In the genomic region with DNA sequence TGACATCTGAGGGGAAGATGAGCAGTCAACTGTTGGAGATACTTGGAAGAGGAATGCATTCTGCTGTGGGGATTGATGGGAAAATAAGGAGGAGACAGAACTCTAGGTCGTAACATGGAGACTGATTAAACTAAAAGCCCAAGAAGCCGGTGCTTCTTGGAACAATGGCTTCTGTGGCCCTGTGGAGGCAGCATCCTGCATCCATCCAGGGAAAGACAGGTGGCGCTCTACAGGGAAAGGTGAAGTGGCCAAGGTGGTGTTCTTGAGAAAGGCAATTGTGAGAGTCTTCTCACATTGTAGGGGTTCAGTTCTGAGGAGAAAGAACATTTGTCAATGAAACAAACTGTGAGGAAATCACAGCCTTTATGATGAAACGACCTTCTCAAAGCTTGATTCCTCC, we compare ENCODE assay signal across 16 cellular contexts. TPM values are rescaled to one million over a fixed set of nuclear protein-coding genes. Genes with fewer than 3 reads are reported as not detected.
DNase-seq lines count a peak whose midpoint lies in the region; ATAC-seq and TF ChIP-seq lines count a peak whose summit lies in the region.
"Had no signal": no experiment of that assay in that cellular context is flagged by ENCODE, and none has a peak within 500 bp of the region (broad histone marks: within the 10 kb centered on the region; RNA-seq: fewer than 3 reads in every experiment).

No MANE protein-coding gene starts in this region.

- H2AFZ ChIP-seq in DND-41 (ENCODE audit: low read depth, low read length) (no peak overlapping the region), GM23338 (peak overlapping the region; percentile 70; the same call in 1 of the 2 replicates), SK-N-SH (ENCODE audit: low read depth) (peak overlapping the region; percentile 29; the same call in 1 of the 2 replicates)

- no peak for DNase-seq in DND-41
- peak; percentile 84 for DNase-seq in GM23338 (ENCODE audit: low spot score)
- DNase-seq in SK-N-SH: no peak
- peak; percentile 47 for DNase-seq in iPS-NIHi11 (ENCODE audit: low spot score)
- DNase-seq in NCI-H187 treated with DMSO at 0.1 percent for 48 hours (lab: John Stamatoyannopoulos, UW): no peak
- no peak for DNase-seq in breast epithelium (ENCODE audit: low spot score in 2 of 2)
- DNase-seq: activated CD8-positive, alpha-beta memory T cell treated with anti-CD3 and anti-CD28 coated beads, Interleukin-2, amount 10 ng/mL, durations not matched to agents 7 days and 5 days; activated gamma-delta T cell treated with Interleukin-2 at 50 U/mL for 16 hours; dermis blood vessel endothelial cell; lower lobe of right lung; MV-4-11; natural killer cell had no signal

- H3K4me1 ChIP-seq in DND-41 (ENCODE audit: insufficient read depth, low read length) (no peaks in the 10 kb centered on the region), GM23338 (ENCODE audit: insufficient read depth) (no peaks in the 10 kb centered on the region), SK-N-SH (ENCODE audit: control insufficient read depth in 1 of 2, insufficient read depth in 2 of 2, low read depth in 1 of 2, low read length in 1 of 2) (no peaks in the 10 kb centered on the region), breast epithelium (no peaks in the 10 kb centered on the region)
- H3K4me1 ChIP-seq: lower lobe of right lung had no signal

- H3K4me3 Mint-ChIP-seq in GM23338: no peak overlapping the region
- H3K4me3 Mint-ChIP-seq: activated CD8-positive, alpha-beta memory T cell treated with anti-CD3 and anti-CD28 coated beads, Interleukin-2, amount 10 ng/mL, durations not matched to agents 7 days and 5 days; natural killer cell had no signal

- POLR2A ChIA-PET in SK-N-SH (lab: Yijun Ruan, JAX): no interaction called here

- TF ChIP-seq POLR2A in breast epithelium (IDR thresholded peaks at IDR 0.05): no peak

- no peak for ATAC-seq in DND-41 (ENCODE audit: insufficient read depth, low read depth)
- peak; percentile 88 for ATAC-seq in GM23338
- no peak for ATAC-seq in HG02973 (IDR thresholded peaks at IDR 0.05; ENCODE audit: unreplicated experiment)
- ATAC-seq in GM18511 (IDR thresholded peaks at IDR 0.05; ENCODE audit: unreplicated experiment): no peak
- ATAC-seq: activated CD8-positive, alpha-beta memory T cell treated with anti-CD3 and anti-CD28 coated beads, Interleukin-2, amount 10 ng/mL, durations not matched to agents 7 days and 5 days; lower lobe of right lung; natural killer cell had no signal

- H3K9me2 ChIP-seq in GM23338 (ENCODE audit: insufficient read depth): peaks cover 5% of the 10 kb centered on the region
- H3K9me2 ChIP-seq in SK-N-SH: no peaks in the 10 kb centered on the region

- H3K9ac ChIP-seq in DND-41 (ENCODE audit: low read depth, low read length) (no peak overlapping the region), SK-N-SH (no peak overlapping the region)
- H3K9ac ChIP-seq: BLaER1 had no signal

- no peaks in the 10 kb centered on the region for H4K20me1 ChIP-seq in DND-41 (ENCODE audit: insufficient read depth, low read length)
- H4K20me1 ChIP-seq in GM23338 (replicated peaks; ENCODE audit: insufficient read depth): no peaks in the 10 kb centered on the region
- no peaks in the 10 kb centered on the region for H4K20me1 ChIP-seq in SK-N-SH (ENCODE audit: insufficient read depth)
- H4K20me1 ChIP-seq: BLaER1 had no signal

- H3K4me1 Mint-ChIP-seq in GM23338: peaks cover 3% of the 10 kb centered on the region; the same call in 1 of the 3 replicates
- H3K4me1 Mint-ChIP-seq: activated CD8-positive, alpha-beta memory T cell treated with anti-CD3 and anti-CD28 coated beads, Interleukin-2, amount 10 ng/mL, durations not matched to agents 7 days and 5 days had no signal

- H3K9me3 ChIP-seq in DND-41 (ENCODE audit: insufficient read depth, low read length, severe bottlenecking) (no peaks in the 10 kb centered on the region), SK-N-SH (no peaks in the 10 kb centered on the region), breast epithelium (no peaks in the 10 kb centered on the region)
- H3K9me3 ChIP-seq: BLaER1, lower lobe of right lung had no signal

- no peak overlapping the region for H3K27ac Mint-ChIP-seq in GM23338
- H3K27ac Mint-ChIP-seq: activated CD8-positive, alpha-beta memory T cell treated with anti-CD3 and anti-CD28 coated beads, Interleukin-2, amount 10 ng/mL, durations not matched to agents 7 days and 5 days had no signal

- H3F3A ChIP-seq in GM23338 (replicated peaks; ENCODE audit: low read depth) (no peaks in the 10 kb centered on the region), SK-N-SH (replicated peaks; ENCODE audit: insufficient read depth) (no peaks in the 10 kb centered on the region)

- H3K27me3 ChIP-seq in DND-41 (ENCODE audit: insufficient read depth, low read length, poor library complexity): peaks cover 5% of the 10 kb centered on the region
- no peaks in the 10 kb centered on the region for H3K27me3 ChIP-seq in GM23338 (ENCODE audit: insufficient read depth)
- no peaks in the 10 kb centered on the region for H3K27me3 ChIP-seq in SK-N-SH (ENCODE audit: insufficient read depth)
- H3K27me3 ChIP-seq in breast epithelium: no peaks in the 10 kb centered on the region
- H3K27me3 ChIP-seq: BLaER1 had no signal

- peak; percentile 25 for TF ChIP-seq CTCF in DND-41 (IDR thresholded peaks at IDR 0.05; ENCODE audit: borderline replicate concordance, extremely low read depth, low read length, poor library complexity, severe bottlenecking)
- peak; percentile 73 to 90 for TF ChIP-seq CTCF in GM23338 (conservative IDR thresholded peaks at IDR 0.05; ENCODE audit: low read depth in 2 of 2)
- no peak; the same call in 1 of the 2 replicates for TF ChIP-seq CTCF in SK-N-SH (IDR thresholded peaks at IDR 0.05)
- TF ChIP-seq CTCF in breast epithelium (IDR thresholded peaks at IDR 0.05): no peak

- no peaks in the 10 kb centered on the region for H3K36me3 Mint-ChIP-seq in GM23338 (ENCODE audit: low read depth)
- H3K36me3 Mint-ChIP-seq: activated CD8-positive, alpha-beta memory T cell treated with anti-CD3 and anti-CD28 coated beads, Interleukin-2, amount 10 ng/mL, durations not matched to agents 7 days and 5 days; natural killer cell had no signal

- H3K27ac ChIP-seq in DND-41 (ENCODE audit: low read length) (no peak overlapping the region), GM23338 (ENCODE audit: low read depth) (no peak overlapping the region), SK-N-SH (ENCODE audit: low read depth in 2 of 2, low read length in 1 of 2) (no peak overlapping the region), breast epithelium (no peak overlapping the region)
- H3K27ac ChIP-seq: BLaER1, lower lobe of right lung, SK-N-MC had no signal

- H3K4me2 ChIP-seq in DND-41 (ENCODE audit: insufficient read depth, low read length) (no peak overlapping the region), GM23338 (no peak overlapping the region), SK-N-SH (no peak overlapping the region)
- H3K4me2 ChIP-seq: BLaER1 had no signal

- no peak for TF ChIP-seq EP300 in SK-N-SH (IDR thresholded peaks at IDR 0.05; ENCODE audit: borderline replicate concordance in 1 of 2, low read depth in 1 of 2, low read length in 1 of 2)

- no peaks in the 10 kb centered on the region; the same call in 2 of the 3 replicates for H3K9me3 Mint-ChIP-seq in GM23338
- H3K9me3 Mint-ChIP-seq: natural killer cell had no signal

- TF ChIP-seq RAD21 in SK-N-SH (IDR thresholded peaks at IDR 0.05; ENCODE audit: low read length): no peak

- intact Hi-C loops in breast epithelium (cut with DNase I; ENCODE audit: low total_unique reads): no loop called here

- no peak overlapping the region for H3K4me3 ChIP-seq in DND-41 (ENCODE audit: low read depth in 1 of 2, low read length in 2 of 2)
- H3K4me3 ChIP-seq in GM23338: no peak overlapping the region
- H3K4me3 ChIP-seq in SK-N-SH (ENCODE audit: low read depth in 2 of 2, low read length in 1 of 2): peak overlapping the region in 1 of 2 experiments; percentile 19; a peak in 1 of 4 replicates
- no peak overlapping the region for H3K4me3 ChIP-seq in breast epithelium
- H3K4me3 ChIP-seq: BLaER1, lower lobe of right lung, SK-N-MC had no signal

- no peaks in the 10 kb centered on the region for H3K79me2 ChIP-seq in DND-41 (ENCODE audit: insufficient read depth, low read length)
- H3K79me2 ChIP-seq in GM23338 (replicated peaks; ENCODE audit: insufficient read depth): no peaks in the 10 kb centered on the region
- H3K79me2 ChIP-seq in SK-N-SH (ENCODE audit: insufficient read depth): no peaks in the 10 kb centered on the region

- H3K36me3 ChIP-seq in DND-41 (ENCODE audit: insufficient read depth, low read length) (no peaks in the 10 kb centered on the region), GM23338 (ENCODE audit: insufficient read depth) (no peaks in the 10 kb centered on the region), SK-N-SH (replicated peaks in 1 of 2; ENCODE audit: control insufficient read depth in 1 of 2, insufficient read depth in 2 of 2, low read length in 1 of 2) (no peaks in the 10 kb centered on the region), breast epithelium (no peaks in the 10 kb centered on the region)
- H3K36me3 ChIP-seq: BLaER1, lower lobe of right lung had no signal

- WGBS in SK-N-SH (ENCODE audit: low lambda C conversion rate): 65% methylated on average over 4 of the region's 4 CpGs

- CTCF ChIA-PET in SK-N-SH (lab: Yijun Ruan, JAX): interaction anchor here (1.1 to 1.3 kb wide), 2 partner anchors 9 to 61 kb away, joined by 3 to 4 read pairs; no protein-coding TSS in a partner anchor

- no peaks in the 10 kb centered on the region for H3K27me3 Mint-ChIP-seq in GM23338 (ENCODE audit: insufficient read depth, low read depth, poor library complexity)

TF ChIP-seq in GM23338, 12 proteins besides CTCF, POLR2A, EP300 and RAD21 (continues in another document):
- TF ChIP-seq EZH2 (IDR thresholded peaks at IDR 0.05; ENCODE audit: low read depth, unreplicated experiment): no peak

TF ChIP-seq in SK-N-SH, 30 proteins besides CTCF, POLR2A, EP300 and RAD21 (continues in another document):
- TF ChIP-seq POLR2AphosphoS5 (IDR thresholded peaks at IDR 0.05; ENCODE audit: low read depth, low read length) (no peak), GATA2 (CRISPR knock-in tag; IDR thresholded peaks at IDR 0.05) (no peak), EZH2phosphoT487 (IDR thresholded peaks at IDR 0.05; ENCODE audit: borderline replicate concordance, low read depth) (no peak)
- TF ChIP-seq, protein P1, sequence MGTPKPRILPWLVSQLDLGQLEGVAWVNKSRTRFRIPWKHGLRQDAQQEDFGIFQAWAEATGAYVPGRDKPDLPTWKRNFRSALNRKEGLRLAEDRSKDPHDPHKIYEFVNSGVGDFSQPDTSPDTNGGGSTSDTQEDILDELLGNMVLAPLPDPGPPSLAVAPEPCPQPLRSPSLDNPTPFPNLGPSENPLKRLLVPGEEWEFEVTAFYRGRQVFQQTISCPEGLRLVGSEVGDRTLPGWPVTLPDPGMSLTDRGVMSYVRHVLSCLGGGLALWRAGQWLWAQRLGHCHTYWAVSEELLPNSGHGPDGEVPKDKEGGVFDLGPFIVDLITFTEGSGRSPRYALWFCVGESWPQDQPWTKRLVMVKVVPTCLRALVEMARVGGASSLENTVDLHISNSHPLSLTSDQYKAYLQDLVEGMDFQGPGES (IDR thresholded peaks at IDR 0.05; ENCODE audit: low read depth, low read length): no peak

RNA-seq across cellular contexts. Expression of a gene that starts 31.2 kb away (rescaled TPM):
- total RNA-seq in GM23338 (2014; rRNA removed; shearing (Covaris generic)): 216 and 233 TPM in 2 replicates
- polyA plus RNA-seq in GM23338 (2016; fragmentation: Nextera tagmentation; extraction: Ambion mirVana) (134 and 138 TPM in 2 replicates), SK-N-SH (2012; rRNA removed) (53.1 and 58.8 TPM in 2 replicates)
- 72.5 and 74.3 TPM in 2 replicates for polyA plus RNA-seq in SK-N-SH (2012; cell fraction: cytosol; rRNA removed)
- 83.4 and 174 TPM in 2 replicates for polyA plus RNA-seq in SK-N-SH (2012; cell fraction: nucleus; rRNA removed)
- 100 to 1,000 TPM; 268 to 516 (median 423) TPM for total RNA-seq in breast epithelium

Comparison
In these comparisons a context has a peak if more than half of its experiments do, and no peak if none do; other contexts are left out.
1. DNase-seq: peak in GM23338 (single experiment) and iPS-NIHi11 (single experiment); none in DND-41 (single experiment), SK-N-SH (single experiment), NCI-H187 treated with DMSO at 0.1 percent for 48 hours (single experiment) and breast epithelium (0 of 2).
2. CTCF ChIP-seq: peak in DND-41 (single experiment) and GM23338 (2 of 2); none in SK-N-SH (single experiment) and breast epithelium (0 of 3).